ENCODE assay signal across 7 cellular contexts in genomic region chr11:61232559-61232958, GRCh38. TPM values are rescaled to one million over a fixed set of nuclear protein-coding genes. Genes with fewer than 3 reads are reported as not detected.
"Had no signal": no experiment of that assay in that cellular context is flagged by ENCODE, and none has a peak within 500 bp of the region (broad histone marks: within the 10 kb centered on the region; RNA-seq: fewer than 3 reads in every experiment).

No MANE protein-coding gene starts in this region.

RNA-seq across cellular contexts. Expression of gene PGA5, which starts 8.4 kb away (rescaled TPM):
- total RNA-seq: GM23248, H4, HFFc6 had no signal
- polyA plus RNA-seq: GM23248 had no signal

RNA-seq across cellular contexts. Expression of gene PGA4, which starts 10.4 kb away (rescaled TPM):
- total RNA-seq: GM23248, GM23338, H1, H4, H9, HFFc6 had no signal

RNA-seq across cellular contexts. Expression of gene PGA3, which starts 29.2 kb away (rescaled TPM):
- total RNA-seq: GM23248, GM23338, H1, H4, H7, H9 had no signal
- polyA plus RNA-seq: GM23248, H1 had no signal
